Comparison of ENCODE assay signal across 1 cellular context in genomic region chr17:61412860-61413653, GRCh38.
TF ChIP-seq lines count a peak whose summit lies in the region.

No MANE protein-coding gene starts in this region.

TF ChIP-seq in HepG2, 621 proteins besides CTCF, POLR2A, EP300 and RAD21 (continued from another document and continues in another):
- TF ChIP-seq ZBTB3 (CRISPR knock-in tag; IDR thresholded peaks at IDR 0.05; ENCODE audit: borderline replicate concordance, low read depth) (no peak), ZNF589 (CRISPR knock-in tag; conservative IDR thresholded peaks at IDR 0.05) (no peak), MAX (IDR thresholded peaks at IDR 0.05) (peak; percentile 17; the same call in 1 of the 2 replicates), FOXO4 (CRISPR knock-in tag; conservative IDR thresholded peaks at IDR 0.05) (no peak), TEF (CRISPR knock-in tag; IDR thresholded peaks at IDR 0.05) (no peak), FOXM1 (CRISPR knock-in tag; IDR thresholded peaks at IDR 0.05) (no peak), ZBTB37 (CRISPR knock-in tag; IDR thresholded peaks at IDR 0.05) (0 out of 2 replicates have a peak, but pooled peaks have one; percentile 51), FOXJ3 (CRISPR knock-in tag; IDR thresholded peaks at IDR 0.05; ENCODE audit: borderline replicate concordance) (no peak), ZNF652 (CRISPR knock-in tag; IDR thresholded peaks at IDR 0.05; ENCODE audit: borderline replicate concordance, low read depth) (peak; percentile 91), E2F2 (CRISPR knock-in tag; IDR thresholded peaks at IDR 0.05; ENCODE audit: borderline replicate concordance) (0 out of 2 replicates have a peak, but pooled peaks have one; percentile 27), HNF1B (CRISPR knock-in tag; IDR thresholded peaks at IDR 0.05) (no peak), THYN1 (CRISPR knock-in tag; IDR thresholded peaks at IDR 0.05; ENCODE audit: borderline replicate concordance, low read depth) (no peak), ZNF740 (CRISPR knock-in tag; IDR thresholded peaks at IDR 0.05) (0 out of 2 replicates have a peak, but pooled peaks have one; percentile 21), ZNF354B (CRISPR knock-in tag; IDR thresholded peaks at IDR 0.05) (no peak), ZBTB42 (CRISPR knock-in tag; IDR thresholded peaks at IDR 0.05) (no peak; the same call in 1 of the 2 replicates), AFF4 (CRISPR knock-in tag; IDR thresholded peaks at IDR 0.05) (no peak), ZNF264 (CRISPR knock-in tag; IDR thresholded peaks at IDR 0.05) (no peak; the same call in 1 of the 2 replicates), CBX5 (CRISPR knock-in tag; IDR thresholded peaks at IDR 0.05; ENCODE audit: borderline replicate concordance) (peak; percentile 35; the same call in 1 of the 2 replicates), ARNT2 (CRISPR knock-in tag; IDR thresholded peaks at IDR 0.05; ENCODE audit: low read depth) (no peak; the same call in 1 of the 2 replicates), LRRFIP1 (CRISPR knock-in tag; conservative IDR thresholded peaks at IDR 0.05) (no peak), PPARG (CRISPR knock-in tag; conservative IDR thresholded peaks at IDR 0.05) (no peak; the same call in 1 of the 2 replicates), CBX2 (IDR thresholded peaks at IDR 0.05; ENCODE audit: low read depth, low read length) (no peak), CBX2 (CRISPR knock-in tag; IDR thresholded peaks at IDR 0.05; ENCODE audit: low read depth) (no peak), ZBTB21 (CRISPR knock-in tag; IDR thresholded peaks at IDR 0.05) (0 out of 2 replicates have a peak, but pooled peaks have one; percentile 36), NFKB2 (CRISPR knock-in tag; IDR thresholded peaks at IDR 0.05; ENCODE audit: borderline replicate concordance) (no peak; the same call in 1 of the 2 replicates), SETDB1 (CRISPR knock-in tag; IDR thresholded peaks at IDR 0.05; ENCODE audit: borderline replicate concordance) (no peak), ZNF75D (CRISPR knock-in tag; IDR thresholded peaks at IDR 0.05; ENCODE audit: borderline replicate concordance) (peak; percentile 81; the same call in 1 of the 2 replicates), ZNF879 (CRISPR knock-in tag; IDR thresholded peaks at IDR 0.05) (0 out of 2 replicates have a peak, but pooled peaks have one; percentile 64), ZNF605 (CRISPR knock-in tag; IDR thresholded peaks at IDR 0.05) (no peak; the same call in 1 of the 2 replicates), PAXIP1 (CRISPR knock-in tag; conservative IDR thresholded peaks at IDR 0.05) (peak; percentile 47), MLLT10 (CRISPR knock-in tag; IDR thresholded peaks at IDR 0.05) (no peak), ZNF143 (CRISPR knock-in tag; IDR thresholded peaks at IDR 0.05) (no peak), ZBTB2 (CRISPR knock-in tag; IDR thresholded peaks at IDR 0.05; ENCODE audit: low read depth) (no peak)
